In the genomic region with DNA sequence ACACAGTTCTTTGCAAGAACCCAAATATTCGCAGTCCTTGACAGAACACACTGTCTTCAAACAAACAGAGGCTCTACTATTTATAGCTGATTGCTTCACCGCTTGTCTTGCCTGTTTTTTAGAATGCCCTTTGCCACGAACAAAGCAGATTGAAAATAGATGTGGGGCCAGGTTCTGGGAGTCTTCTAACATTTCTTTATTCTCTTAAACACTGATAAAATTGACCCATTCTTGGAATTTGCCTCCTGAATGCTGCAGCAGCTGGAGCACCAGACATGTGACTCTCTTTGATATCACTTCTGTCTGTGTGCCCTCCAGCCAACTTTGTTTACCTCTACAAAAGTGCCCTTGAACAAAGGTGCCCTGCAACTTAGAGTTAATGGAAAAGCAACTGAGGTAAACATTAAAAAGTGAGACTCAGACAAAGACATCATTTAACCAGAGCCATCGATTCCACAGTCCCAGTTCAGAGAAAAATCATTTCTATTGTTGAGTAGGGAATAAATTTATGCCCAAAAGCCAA, we compare ENCODE assay signal across 11 cellular contexts.
DNase-seq lines count a peak whose midpoint lies in the region; ATAC-seq, FAIRE-seq and TF ChIP-seq lines count a peak whose summit lies in the region.
"Had no signal": no experiment of that assay in that cellular context is flagged by ENCODE, and none has a peak within 500 bp of the region (broad histone marks: within the 10 kb centered on the region; RNA-seq: fewer than 3 reads in every experiment).

No MANE protein-coding gene starts in this region.

- H2BK15ac ChIP-seq in mesendoderm (replicated peaks; ENCODE audit: low read depth): peak overlapping the region; percentile 100

- H3K79me1 ChIP-seq in mesendoderm (ENCODE audit: low read length): no peaks in the 10 kb centered on the region

- peak overlapping the region; percentile 66 for H2BK5ac ChIP-seq in mesendoderm (ENCODE audit: low read length)

- H3K9ac ChIP-seq in endodermal cell (ENCODE audit: extremely low read depth, low read length, poor library complexity, severe bottlenecking): no peak overlapping the region
- H3K9ac ChIP-seq in mesendoderm (ENCODE audit: low read length): peak overlapping the region; percentile 32
- no peak overlapping the region for H3K9ac ChIP-seq in PC-3 (ENCODE audit: low read length)

- no peaks in the 10 kb centered on the region for H4K20me1 ChIP-seq in PC-3 (ENCODE audit: low read length)

- H3K27me3 ChIP-seq in right atrium auricular region (no peaks in the 10 kb centered on the region), endodermal cell (ENCODE audit: control insufficient read depth, insufficient read depth, low read length, poor library complexity, severe bottlenecking) (no peaks in the 10 kb centered on the region), mesendoderm (ENCODE audit: insufficient read depth, low read length, poor library complexity) (no peaks in the 10 kb centered on the region), vagina (no peaks in the 10 kb centered on the region), PC-3 (ENCODE audit: low read length) (peaks cover 54% of the 10 kb centered on the region), prostate gland (replicated peaks; ENCODE audit: insufficient read depth) (no peaks in the 10 kb centered on the region), small intestine (ENCODE audit: control insufficient read depth in 2 of 2, insufficient read depth in 2 of 2, low read length in 2 of 2) (no peaks in the 10 kb centered on the region)

- no peak overlapping the region for H2AK5ac ChIP-seq in mesendoderm (ENCODE audit: low read length)

- intact Hi-C loops in Right ventricle myocardium inferior (cut with DNase I): loop anchor here (5.0 kb wide), 1 partner anchor 61 kb away; no protein-coding TSS in a partner anchor
- intact Hi-C loops in vagina (cut with DNase I): no loop called here
- intact Hi-C loops in PC-3 (cut with micrococcal nuclease): no loop called here
- intact Hi-C loops in prostate gland (cut with DNase I): no loop called here

- H3K4ac ChIP-seq in mesendoderm (ENCODE audit: low read depth, low read length): peak overlapping the region; percentile 91

- H3K36me3 Mint-ChIP-seq in endodermal cell (ENCODE audit: low read depth): no peaks in the 10 kb centered on the region

- BruUV-seq in PC-3 (replicated peaks; lab: Mats Ljungman, UMichigan): no TSS peak

- H3K79me2 ChIP-seq in mesendoderm (ENCODE audit: control insufficient read depth, insufficient read depth, low read length) (no peaks in the 10 kb centered on the region), PC-3 (ENCODE audit: low read length) (no peaks in the 10 kb centered on the region)

- H4K5ac ChIP-seq in mesendoderm (ENCODE audit: low read length): no peak overlapping the region

- H3K27ac ChIP-seq in right atrium auricular region (peak overlapping the region in 1 of 2 donors; percentile 26), endodermal cell (ENCODE audit: low read depth, low read length) (no peak overlapping the region), mesendoderm (ENCODE audit: low read depth, low read length) (peak overlapping the region; percentile 66), vagina (peak overlapping the region; percentile 12), PC-3 (ENCODE audit: low read length) (no peak overlapping the region), prostate gland (no peak overlapping the region), small intestine (ENCODE audit: low read depth in 1 of 2, low read length in 1 of 2) (no peak overlapping the region)
- H3K27ac ChIP-seq: VCaP had no signal

- POLR2A ChIA-PET in PC-3 (lab: Charles Lee; ENCODE audit: unreplicated experiment): no interaction called here

- no peak overlapping the region for H2AFZ ChIP-seq in PC-3 (ENCODE audit: low read length)

- WGBS in endodermal cell (ENCODE audit: insufficient coverage in 1 of 2, insufficient read length in 1 of 2), 2 experiments: 86 to 92% methylated on average over 1 to 4 of the region's 4 CpGs
- WGBS in mesendoderm (ENCODE audit: extremely low coverage, insufficient coverage, low lambda C conversion rate): no CpG with 5 or more reads among the region's 4 CpGs
- 27% methylated on average over 4 of the region's 4 CpGs for WGBS in prostate gland
- 15 to 32% (median 25%) methylated on average over 4 of the region's 4 CpGs for WGBS in small intestine, 3 donors

- peaks cover 49% of the 10 kb centered on the region for H3K4me1 Mint-ChIP-seq in endodermal cell

- no peaks in the 10 kb centered on the region for H3K9me3 Mint-ChIP-seq in endodermal cell

- H3F3A ChIP-seq in PC-3 (ENCODE audit: low read length, unreplicated experiment): no peaks in the 10 kb centered on the region

- TF ChIP-seq POLR2A in vagina (IDR thresholded peaks at IDR 0.05) (no peak), prostate gland (IDR thresholded peaks at IDR 0.05) (no peak)

- H3K18ac ChIP-seq in mesendoderm (ENCODE audit: low read length): peak overlapping the region; percentile 94

- H4K8ac ChIP-seq in mesendoderm (ENCODE audit: low read depth, low read length): no peak overlapping the region

- H3K4me2 ChIP-seq in mesendoderm (ENCODE audit: low read length) (no peak overlapping the region), PC-3 (ENCODE audit: low read length) (no peak overlapping the region)

- peak overlapping the region; percentile 41 for H3K27ac Mint-ChIP-seq in endodermal cell

- H3K27me3 Mint-ChIP-seq in endodermal cell (ENCODE audit: insufficient read depth): no peaks in the 10 kb centered on the region

- ATAC-seq in Right ventricle myocardium inferior (peak; percentile 44), PC-3 (no peak)

- H3K4me1 ChIP-seq in right atrium auricular region (peaks cover 0 to 19% of the 10 kb centered on the region in 2 donors), endodermal cell (ENCODE audit: control insufficient read depth, insufficient read depth, low read length) (peaks cover 8% of the 10 kb centered on the region), mesendoderm (ENCODE audit: control insufficient read depth, low read depth, low read length) (peaks cover 20% of the 10 kb centered on the region), vagina (no peaks in the 10 kb centered on the region), PC-3 (ENCODE audit: insufficient read depth, low read length) (no peaks in the 10 kb centered on the region), prostate gland (replicated peaks) (no peaks in the 10 kb centered on the region), small intestine (ENCODE audit: control insufficient read depth in 2 of 2, insufficient read depth in 1 of 2, low read depth in 1 of 2, low read length in 1 of 2) (no peaks in the 10 kb centered on the region)

- no peak overlapping the region for H3K4me3 Mint-ChIP-seq in endodermal cell

- H3K9me2 ChIP-seq in PC-3 (replicated peaks; ENCODE audit: low read length): no peaks in the 10 kb centered on the region

- FAIRE-seq in small intestine (lab: Jason Lieb, UNC): no peak

- H3K4me3 ChIP-seq in right atrium auricular region: no peak overlapping the region
- no peak overlapping the region for H3K4me3 ChIP-seq in endodermal cell (ENCODE audit: low read length)
- no peak overlapping the region for H3K4me3 ChIP-seq in mesendoderm (ENCODE audit: low read length)
- no peak overlapping the region for H3K4me3 ChIP-seq in vagina
- no peak overlapping the region for H3K4me3 ChIP-seq in PC-3 (ENCODE audit: low read length)
- no peak overlapping the region for H3K4me3 ChIP-seq in prostate gland
- H3K4me3 ChIP-seq in small intestine (ENCODE audit: low read depth in 1 of 2, low read length in 2 of 2): no peak overlapping the region

- H3K36me3 ChIP-seq in right atrium auricular region (no peaks in the 10 kb centered on the region), endodermal cell (ENCODE audit: control insufficient read depth, insufficient read depth, low read length) (no peaks in the 10 kb centered on the region), mesendoderm (ENCODE audit: control insufficient read depth, insufficient read depth, low read length) (no peaks in the 10 kb centered on the region), vagina (no peaks in the 10 kb centered on the region), PC-3 (ENCODE audit: low read depth, low read length) (no peaks in the 10 kb centered on the region), prostate gland (no peaks in the 10 kb centered on the region), small intestine (ENCODE audit: control insufficient read depth in 2 of 2, insufficient read depth in 2 of 2, low read length in 2 of 2) (no peaks in the 10 kb centered on the region)

- peak overlapping the region; percentile 94 for H2BK120ac ChIP-seq in mesendoderm (ENCODE audit: low read depth, low read length)

- CTCF ChIA-PET in PC-3 (lab: Charles Lee): no interaction called here

- TF ChIP-seq CTCF in right atrium auricular region (IDR thresholded peaks at IDR 0.05): no peak
- TF ChIP-seq CTCF in endodermal cell (conservative IDR thresholded peaks at IDR 0.05): no peak
- TF ChIP-seq CTCF in vagina (IDR thresholded peaks at IDR 0.05): no peak
- no peak for TF ChIP-seq CTCF in PC-3 (conservative IDR thresholded peaks at IDR 0.05; ENCODE audit: low read depth, low read length)
- TF ChIP-seq CTCF in prostate gland (IDR thresholded peaks at IDR 0.05): no peak

- DNase-seq in Right ventricle myocardium inferior (ENCODE audit: missing footprints): no peak
- no peak for DNase-seq in right atrium auricular region (ENCODE audit: low spot score)
- no peak for DNase-seq in endodermal cell
- no peak for DNase-seq in mesendoderm
- DNase-seq in vagina (ENCODE audit: extremely low spot score in 2 of 2): no peak
- no peak for DNase-seq in PC-3
- no peak for DNase-seq in prostate gland (ENCODE audit: low spot score)
- no peak for DNase-seq in small intestine
- DNase-seq: NCI-H2029; stimulated activated CD4-positive, alpha-beta T cell treated with anti-CD3 and anti-CD28 coated beads, Interleukin-4, amount 100 ng/mL, for 24 hours had no signal

- peak overlapping the region; percentile 75 for H3K56ac ChIP-seq in mesendoderm (ENCODE audit: low read length)

- no peak overlapping the region for H3K23ac ChIP-seq in mesendoderm (ENCODE audit: low read length)

- H3K9me3 ChIP-seq in right atrium auricular region (no peaks in the 10 kb centered on the region), endodermal cell (ENCODE audit: control insufficient read depth, low read length) (no peaks in the 10 kb centered on the region), vagina (no peaks in the 10 kb centered on the region), PC-3 (ENCODE audit: low read length) (no peaks in the 10 kb centered on the region), prostate gland (no peaks in the 10 kb centered on the region), small intestine (ENCODE audit: control insufficient read depth, low read depth) (no peaks in the 10 kb centered on the region)

Comparison
In these comparisons a context has a peak if more than half of its experiments do, and no peak if none do; other contexts are left out.
1. H3K27ac ChIP-seq: peak in mesendoderm (single experiment) and vagina (single experiment); none in endodermal cell (single experiment), PC-3 (single experiment), prostate gland (0 of 2) and small intestine (0 of 2).